In genomic region chr5:95959964-95960801, GRCh38 we compare ENCODE assay signal across 8 cellular contexts. TPM values are rescaled to one million over a fixed set of nuclear protein-coding genes. Genes with fewer than 3 reads are reported as not detected.
DNase-seq lines count a peak whose midpoint lies in the region; ATAC-seq and TF ChIP-seq lines count a peak whose summit lies in the region.

No MANE protein-coding gene starts in this region.

- peaks cover 14% of the 10 kb centered on the region; the same call in 1 of the 2 replicates for H3K4me1 ChIP-seq in H9 (ENCODE audit: insufficient read depth, low read length)
- peaks cover 47% of the 10 kb centered on the region for H3K4me1 ChIP-seq in foreskin keratinocyte
- H3K4me1 ChIP-seq in neuronal stem cell (ENCODE audit: control insufficient read depth in 2 of 2, insufficient read depth in 1 of 2, low read depth in 1 of 2, low read length in 2 of 2): peaks cover 22 to 23% of the 10 kb centered on the region in 2 donors

- no peak for TF ChIP-seq CTCF in H9 (conservative IDR thresholded peaks at IDR 0.05)
- TF ChIP-seq CTCF in foreskin keratinocyte (conservative IDR thresholded peaks at IDR 0.05): peak; percentile 21

- H3K9me3 Mint-ChIP-seq in H9: no peaks in the 10 kb centered on the region
- no peaks in the 10 kb centered on the region for H3K9me3 Mint-ChIP-seq in activated CD4-positive, alpha-beta memory T cell treated with anti-CD3 and anti-CD28 coated beads for 36 hours

- H3K79me1 ChIP-seq in H9 (ENCODE audit: insufficient read depth, low read depth, low read length, poor library complexity, severe bottlenecking) (no peaks in the 10 kb centered on the region), neuronal stem cell (ENCODE audit: low read depth, low read length) (peaks cover 10% of the 10 kb centered on the region)

- no peak overlapping the region for H3T11ph ChIP-seq in H9 (ENCODE audit: low read length)

- H3K14ac ChIP-seq in H9 (ENCODE audit: insufficient read depth, low read length) (peak overlapping the region; percentile 67), neuronal stem cell (ENCODE audit: low read length) (peak overlapping the region; percentile 78)

- intact Hi-C loops in activated CD4-positive, alpha-beta memory T cell treated with anti-CD3 and anti-CD28 coated beads for 36 hours (cut with micrococcal nuclease): loop anchor here (5.0 to 10.0 kb wide), 5 partner anchors 338 to 1343 kb away; partner anchors contain the start of genes ERAP2, GPR150, KIAA0825 and SLF1

- H3K36me3 Mint-ChIP-seq in H9 (ENCODE audit: insufficient read depth in 1 of 3, low read depth in 3 of 3): no peaks in the 10 kb centered on the region
- peaks cover 25% of the 10 kb centered on the region for H3K36me3 Mint-ChIP-seq in activated CD4-positive, alpha-beta memory T cell treated with anti-CD3 and anti-CD28 coated beads for 36 hours

- H3K4me2 ChIP-seq in H9 (ENCODE audit: insufficient read depth, insufficient read length, low read length) (peak overlapping the region; percentile 93), neuronal stem cell (ENCODE audit: insufficient read depth, low read length, poor library complexity, severe bottlenecking) (peak overlapping the region; percentile 84)

- peak overlapping the region; percentile 90 to 96 for H3K4me3 Mint-ChIP-seq in H9
- peak overlapping the region; percentile 98 for H3K4me3 Mint-ChIP-seq in activated CD4-positive, alpha-beta memory T cell treated with anti-CD3 and anti-CD28 coated beads for 36 hours

- H3K9me3 ChIP-seq in H9 (ENCODE audit: control insufficient read depth, low read depth, low read length) (no peaks in the 10 kb centered on the region), neuronal stem cell (replicated peaks in 1 of 2; ENCODE audit: control insufficient read depth in 2 of 2, insufficient read depth in 1 of 2, low read depth in 1 of 2, low read length in 2 of 2) (no peaks in the 10 kb centered on the region)

- no peak overlapping the region for H2BK20ac ChIP-seq in H9 (ENCODE audit: low read depth, low read length, poor library complexity, severe bottlenecking)

- peak overlapping the region; percentile 75 to 92 for H3K4me3 ChIP-seq in neuronal stem cell (ENCODE audit: low read length in 2 of 2)

- H3K27ac Mint-ChIP-seq in H9: peak overlapping the region in 1 of 3 experiments; percentile 76; a peak in 4 of 7 replicates
- H3K27ac Mint-ChIP-seq in activated CD4-positive, alpha-beta memory T cell treated with anti-CD3 and anti-CD28 coated beads for 36 hours: peak overlapping the region; percentile 94

- peaks cover 59 to 62% of the 10 kb centered on the region in 2 experiments for H3K4me1 Mint-ChIP-seq in H9
- H3K4me1 Mint-ChIP-seq in activated CD4-positive, alpha-beta memory T cell treated with anti-CD3 and anti-CD28 coated beads for 36 hours (ENCODE audit: low read depth): peaks cover 67% of the 10 kb centered on the region

- H3K23ac ChIP-seq in H9 (ENCODE audit: insufficient read length, low read depth, low read length): no peak overlapping the region
- H3K23ac ChIP-seq in neuronal stem cell (ENCODE audit: low read depth, low read length, poor library complexity): peak overlapping the region; percentile 75

- H4K8ac ChIP-seq in H9 (replicated peaks; ENCODE audit: insufficient read length, low read depth, low read length) (no peak overlapping the region), neuronal stem cell (ENCODE audit: low read depth, low read length) (no peak overlapping the region)

- H3K18ac ChIP-seq in H9 (ENCODE audit: insufficient read length, low read depth, low read length) (peak overlapping the region; percentile 91), neuronal stem cell (ENCODE audit: low read length) (peak overlapping the region; percentile 97)

- WGBS in H9 (ENCODE audit: extremely low coverage, insufficient read length, low lambda C conversion rate): no CpG with 5 or more reads among the region's 35 CpGs
- WGBS in neuronal stem cell (ENCODE audit: extremely low coverage in 2 of 2, insufficient read length in 2 of 2, insufficient replicate concordance in 1 of 2), 2 donors: no CpG with 5 or more reads among the region's 35 CpGs

- H3K56ac ChIP-seq in H9 (ENCODE audit: insufficient read length, low read depth, low read length): no peak overlapping the region

- peak; percentile 47 to 48 for DNase-seq in AML-193 (lab: John Stamatoyannopoulos, UW)
- no peak for DNase-seq in H9
- no peak for DNase-seq in activated CD4-positive, alpha-beta memory T cell treated with anti-CD3 and anti-CD28 coated beads for 36 hours
- DNase-seq in foreskin keratinocyte: no peak
- no peak for DNase-seq in neuronal stem cell (ENCODE audit: low spot score)
- DNase-seq in stimulated activated naive CD4-positive, alpha-beta T cell treated with Interleukin-2 at 50 U/mL for 16 hours (lab: John Stamatoyannopoulos, UW): no peak
- no peak for DNase-seq in 8988T

- H2BK5ac ChIP-seq in H9 (ENCODE audit: insufficient read length, low read length) (no peak overlapping the region), neuronal stem cell (ENCODE audit: low read length) (no peak overlapping the region)

- no peak overlapping the region for H2AK5ac ChIP-seq in H9 (ENCODE audit: insufficient read length, low read length)
- peak overlapping the region; percentile 47 for H2AK5ac ChIP-seq in neuronal stem cell (ENCODE audit: low read depth, low read length)

- H3K9ac ChIP-seq in H9 (ENCODE audit: extremely low read depth, insufficient read length, low read length) (peak overlapping the region; percentile 78), neuronal stem cell (ENCODE audit: low read depth, low read length, poor library complexity) (peak overlapping the region; percentile 93)

- H3K27ac ChIP-seq in H9 (ENCODE audit: insufficient read length, low read depth, low read length) (no peak overlapping the region), foreskin keratinocyte (peak overlapping the region; percentile 94), neuronal stem cell (replicated peaks; ENCODE audit: low read length) (no peak overlapping the region)

- H3K79me2 ChIP-seq in H9 (ENCODE audit: insufficient read depth, low read length): no peaks in the 10 kb centered on the region; the same call in 1 of the 2 replicates

- H2AFZ ChIP-seq in H9 (ENCODE audit: low read length): no peak overlapping the region
- H2AFZ ChIP-seq in neuronal stem cell (ENCODE audit: low read length): peak overlapping the region; percentile 96

- CTCF ChIA-PET in activated CD4-positive, alpha-beta memory T cell treated with anti-CD3 and anti-CD28 coated beads for 36 hours (lab: Charles Lee): interaction anchor here (0.6 to 6.4 kb wide), 8 partner anchors 9 to 385 kb away, joined by 3 to 46 read pairs (median 4); no protein-coding TSS in a partner anchor

- peaks cover 17% of the 10 kb centered on the region for H3K27me3 Mint-ChIP-seq in H9 (ENCODE audit: low read depth)
- no peaks in the 10 kb centered on the region for H3K27me3 Mint-ChIP-seq in activated CD4-positive, alpha-beta memory T cell treated with anti-CD3 and anti-CD28 coated beads for 36 hours

- H3K36me3 ChIP-seq in neuronal stem cell (replicated peaks in 1 of 2; ENCODE audit: control insufficient read depth in 2 of 2, insufficient read depth in 2 of 2, low read length in 2 of 2): no peaks in the 10 kb centered on the region

- H2BK15ac ChIP-seq in H9 (ENCODE audit: low read depth, low read length) (no peak overlapping the region), neuronal stem cell (ENCODE audit: low read length) (peak overlapping the region; percentile 38)

- H2BK120ac ChIP-seq in H9 (ENCODE audit: low read depth, low read length, poor library complexity, severe bottlenecking) (no peak overlapping the region), neuronal stem cell (ENCODE audit: low read depth, low read length) (no peak overlapping the region)

- POLR2A ChIA-PET in activated CD4-positive, alpha-beta memory T cell treated with anti-CD3 and anti-CD28 coated beads for 36 hours (lab: Charles Lee): interaction anchor here (1.3 to 1.7 kb wide), 3 partner anchors 10 to 32 kb away, joined by 3 to 5 read pairs (median 4); no protein-coding TSS in a partner anchor

- no peak overlapping the region for H4K5ac ChIP-seq in H9 (ENCODE audit: insufficient read length, low read depth, low read length)

- H3K23me2 ChIP-seq in H9 (ENCODE audit: insufficient read length, low read depth, low read length, poor library complexity, severe bottlenecking): peaks cover 15% of the 10 kb centered on the region

- H4K91ac ChIP-seq in H9 (ENCODE audit: insufficient read length, low read depth, low read length): no peak overlapping the region
- no peak overlapping the region for H4K91ac ChIP-seq in neuronal stem cell (ENCODE audit: low read depth, low read length, poor library complexity)

- H3K4ac ChIP-seq in H9 (ENCODE audit: low read depth, low read length): no peak overlapping the region
- no peak overlapping the region for H3K4ac ChIP-seq in neuronal stem cell (ENCODE audit: low read length)

- ATAC-seq in foreskin keratinocyte (no peak), GM19452 (IDR thresholded peaks at IDR 0.05; ENCODE audit: unreplicated experiment) (no peak)

- peaks cover 5% of the 10 kb centered on the region; the same call in 1 of the 2 replicates for H3K27me3 ChIP-seq in H9 (ENCODE audit: insufficient read depth, low read length)
- H3K27me3 ChIP-seq in foreskin keratinocyte: no peaks in the 10 kb centered on the region
- H3K27me3 ChIP-seq in neuronal stem cell (ENCODE audit: control insufficient read depth in 3 of 3, insufficient read depth in 3 of 3, low read depth in 1 of 3, low read length in 3 of 3): peaks cover 0 to 6% (median 0%) of the 10 kb centered on the region in 3 experiments

- H2BK12ac ChIP-seq in H9 (ENCODE audit: insufficient read length, low read depth, low read length): no peak overlapping the region
- no peak overlapping the region for H2BK12ac ChIP-seq in neuronal stem cell (ENCODE audit: low read length)

- peaks cover 3% of the 10 kb centered on the region for H4K20me1 ChIP-seq in H9 (ENCODE audit: control insufficient read depth, insufficient read depth, insufficient read length)

RNA-seq across cellular contexts. Expression of gene ELL2, which starts 1.5 kb away (rescaled TPM):
- total RNA-seq in H9 (2021): 27.5 and 27.7 TPM in 2 replicates
- total RNA-seq in activated CD4-positive, alpha-beta memory T cell treated with anti-CD3 and anti-CD28 coated beads for 36 hours: 100 to 1,000 TPM; 127 to 132 TPM
- total RNA-seq in foreskin keratinocyte: 84.5 and 88.6 TPM in 2 replicates
- 22.1 and 27.2 TPM in 2 replicates for polyA plus RNA-seq in foreskin keratinocyte
- polyA plus RNA-seq in neuronal stem cell (2013, experiment 1 of 2): 5.8 TPM
- polyA plus RNA-seq in neuronal stem cell (2013, experiment 2 of 2): 6.5 TPM

Comparison
In these comparisons a context has a peak if more than half of its experiments do, and no peak if none do; other contexts are left out.
1. DNase-seq: peak in AML-193 (2 of 2); none in H9 (single experiment), activated CD4-positive, alpha-beta memory T cell treated with anti-CD3 and anti-CD28 coated beads for 36 hours (single experiment), foreskin keratinocyte (0 of 2), neuronal stem cell (single experiment), stimulated activated naive CD4-positive, alpha-beta T cell treated with Interleukin-2 at 50 U/mL for 16 hours (single experiment) and 8988T (single experiment).